In genomic region chr6:39059496-39060310, GRCh38 we compare ENCODE assay signal across 24 cellular contexts. TPM values are rescaled to one million over a fixed set of nuclear protein-coding genes. Genes with fewer than 3 reads are reported as not detected.
DNase-seq lines count a peak whose midpoint lies in the region; ATAC-seq and TF ChIP-seq lines count a peak whose summit lies in the region.
"Had no signal": no experiment of that assay in that cellular context is flagged by ENCODE, and none has a peak within 500 bp of the region (broad histone marks: within the 10 kb centered on the region; RNA-seq: fewer than 3 reads in every experiment).

No MANE protein-coding gene starts in this region.

- ATAC-seq in HG02852 (IDR thresholded peaks at IDR 0.05; ENCODE audit: unreplicated experiment): no peak
- ATAC-seq: CD8-positive, alpha-beta T cell; GM23338; sciatic nerve; WTC11 had no signal

- peak; percentile 84 for DNase-seq in COR-L47 (lab: John Stamatoyannopoulos, UW)
- peak; percentile 54 for DNase-seq in LNCaP clone FGC (ENCODE audit: low read depth)
- peak; percentile 87 for DNase-seq in NCI-H748 (lab: John Stamatoyannopoulos, UW; ENCODE audit: unreplicated experiment)
- DNase-seq in fibroblast of the aortic adventitia (ENCODE audit: low read depth): peak; percentile 1
- no peak for DNase-seq in foreskin fibroblast
- no peak for DNase-seq in A172 (ENCODE audit: low spot score)
- DNase-seq in NCI-H1930 (lab: John Stamatoyannopoulos, UW): no peak
- DNase-seq: activated CD4-positive, alpha-beta T cell treated with anti-CD3 and anti-CD28 coated beads, Interleukin-2, amount 50 U/mL, for 4 hours; activated naive CD4-positive, alpha-beta T cell treated with anti-CD3 and anti-CD28 coated beads, Interleukin-2, amount 50 U/mL, for 16 hours; amygdala; CD8-positive, alpha-beta T cell; DMS53; GDM1; KBM-7; mammary epithelial cell; NCI-H2171; RPMI8226; tibial artery had no signal

- no peak for TF ChIP-seq CTCF in LNCaP clone FGC (IDR thresholded peaks at IDR 0.05; ENCODE audit: control insufficient read depth, extremely low read depth, insufficient read depth)
- TF ChIP-seq CTCF in fibroblast of the aortic adventitia (IDR thresholded peaks at IDR 0.05; ENCODE audit: insufficient read depth, low read length): no peak
- no peak for TF ChIP-seq CTCF in foreskin fibroblast (IDR thresholded peaks at IDR 0.05; ENCODE audit: low read depth, low read length)

- H3K4me3 ChIP-seq in LNCaP clone FGC (ENCODE audit: low read depth, low read length) (no peak overlapping the region), fibroblast of the aortic adventitia (ENCODE audit: low read depth, low read length) (no peak overlapping the region), foreskin fibroblast (ENCODE audit: low read depth in 1 of 2, low read length in 2 of 2) (no peak overlapping the region)
- H3K4me3 ChIP-seq: cardiac muscle cell, GM23338, neural progenitor cell, tibial artery had no signal

RNA-seq across cellular contexts. Expression of gene GLP1R, which starts 11.1 kb away (rescaled TPM):
- not detected in 2 replicates for total RNA-seq in fibroblast of the aortic adventitia (ENCODE audit: low replicate concordance)
- total RNA-seq in A172 (2014; rRNA removed; shearing (Covaris generic)): not detected in 2 replicates
- total RNA-seq: CD8-positive, alpha-beta T cell had no signal

RNA-seq across cellular contexts. Expression of gene SAYSD1, which starts 55.3 kb away (rescaled TPM):
- 15.9 and 27.8 TPM in 2 replicates for total RNA-seq in fibroblast of the aortic adventitia (ENCODE audit: low replicate concordance)
- 7.4 and 8.1 TPM in 2 replicates for total RNA-seq in A172 (2014; rRNA removed; shearing (Covaris generic))

Comparison
In these comparisons a context has a peak if more than half of its experiments do, and no peak if none do; other contexts are left out.
1. DNase-seq: peak in COR-L47 (single experiment), LNCaP clone FGC (single experiment), NCI-H748 (single experiment) and fibroblast of the aortic adventitia (single experiment); none in foreskin fibroblast (0 of 2), A172 (single experiment) and NCI-H1930 (0 of 2).